In the genomic region with DNA sequence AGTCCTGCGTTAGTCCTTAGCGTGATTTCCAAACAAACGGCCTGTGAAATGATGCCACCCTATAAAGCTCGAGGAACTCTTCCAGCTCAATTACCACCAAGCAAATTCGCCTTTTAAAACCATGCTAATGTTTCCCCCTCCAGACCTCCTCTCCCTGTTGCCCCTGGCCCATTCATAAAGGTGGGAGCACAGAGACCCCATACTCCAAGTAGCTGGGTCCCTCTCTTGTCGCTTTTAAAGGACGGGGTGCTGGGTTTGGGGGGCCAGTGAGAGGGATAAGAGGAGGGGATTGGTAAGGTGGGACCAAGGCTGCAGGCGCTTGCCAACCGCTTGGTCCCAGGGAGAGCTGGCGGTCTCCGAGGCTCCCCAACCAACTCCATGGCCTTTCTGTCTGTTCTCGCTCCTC, we compare ENCODE assay signal across 12 cellular contexts. TPM values are rescaled to one million over a fixed set of nuclear protein-coding genes. Genes with fewer than 3 reads are reported as not detected.
DNase-seq lines count a peak whose midpoint lies in the region; ATAC-seq lines count a peak whose summit lies in the region.
"Had no signal": no experiment of that assay in that cellular context is flagged by ENCODE, and none has a peak within 500 bp of the region (broad histone marks: within the 10 kb centered on the region; RNA-seq: fewer than 3 reads in every experiment).

No MANE protein-coding gene starts in this region.

- H3K4me3 ChIP-seq in iPS-20b (ENCODE audit: low read length): peak overlapping the region; percentile 62; the same call in 1 of the 2 replicates

- peaks cover 60% of the 10 kb centered on the region for H3K4me1 Mint-ChIP-seq in activated T-cell treated with anti-CD3 and anti-CD28 coated beads, Interleukin-2, amount 50 U/mL, for 4 hours (ENCODE audit: low read depth)
- H3K4me1 Mint-ChIP-seq in activated CD4-positive, alpha-beta memory T cell treated with anti-CD3 and anti-CD28 coated beads, Interleukin-2, amount 10 ng/mL, durations not matched to agents 7 days and 5 days: peaks cover 61% of the 10 kb centered on the region
- H3K4me1 Mint-ChIP-seq in stimulated activated naive B cell treated with anti-CD40 and anti-IgM and Interleukin-4, amounts not matched to agents 10 μg/mL and 1 μg/mL and 100 μg/mL, for 72 hours: peaks cover 26 to 47% of the 10 kb centered on the region in 2 donors

- peaks cover 52% of the 10 kb centered on the region for H3K27me3 Mint-ChIP-seq in activated T-cell treated with anti-CD3 and anti-CD28 coated beads, Interleukin-2, amount 50 U/mL, for 4 hours (ENCODE audit: low read depth)
- peaks cover 61% of the 10 kb centered on the region for H3K27me3 Mint-ChIP-seq in activated CD4-positive, alpha-beta memory T cell treated with anti-CD3 and anti-CD28 coated beads, Interleukin-2, amount 10 ng/mL, durations not matched to agents 7 days and 5 days
- peaks cover 41 to 63% of the 10 kb centered on the region in 2 donors for H3K27me3 Mint-ChIP-seq in stimulated activated naive B cell treated with anti-CD40 and anti-IgM and Interleukin-4, amounts not matched to agents 10 μg/mL and 1 μg/mL and 100 μg/mL, for 72 hours

- H3K27ac Mint-ChIP-seq in activated CD4-positive, alpha-beta memory T cell treated with anti-CD3 and anti-CD28 coated beads, Interleukin-2, amount 10 ng/mL, durations not matched to agents 7 days and 5 days: peak overlapping the region; percentile 42
- peak overlapping the region; percentile 91 for H3K27ac Mint-ChIP-seq in stimulated activated naive B cell treated with anti-CD40 and anti-IgM and Interleukin-4, amounts not matched to agents 10 μg/mL and 1 μg/mL and 100 μg/mL, for 72 hours

- H3K9me3 ChIP-seq in iPS-20b (ENCODE audit: insufficient read depth, low read depth, low read length): peaks cover 3% of the 10 kb centered on the region; the same call in 1 of the 2 replicates

- peaks cover 2% of the 10 kb centered on the region for H3K36me3 Mint-ChIP-seq in activated T-cell treated with anti-CD3 and anti-CD28 coated beads, Interleukin-2, amount 50 U/mL, for 4 hours (ENCODE audit: insufficient read depth)
- H3K36me3 Mint-ChIP-seq in activated CD4-positive, alpha-beta memory T cell treated with anti-CD3 and anti-CD28 coated beads, Interleukin-2, amount 10 ng/mL, durations not matched to agents 7 days and 5 days (ENCODE audit: low read depth): peaks cover 13% of the 10 kb centered on the region
- peaks cover 1 to 4% of the 10 kb centered on the region in 2 donors for H3K36me3 Mint-ChIP-seq in stimulated activated naive B cell treated with anti-CD40 and anti-IgM and Interleukin-4, amounts not matched to agents 10 μg/mL and 1 μg/mL and 100 μg/mL, for 72 hours

- no peak for ATAC-seq in activated T-cell treated with anti-CD3 and anti-CD28 coated beads, Interleukin-2, amount 50 U/mL, for 4 hours
- ATAC-seq in stimulated activated naive B cell treated with anti-CD40 and anti-IgM and Interleukin-4, amounts not matched to agents 10 μg/mL and 1 μg/mL and 100 μg/mL, for 72 hours (replicated peaks): no peak
- ATAC-seq in GM21576 (IDR thresholded peaks at IDR 0.05; ENCODE audit: unreplicated experiment): no peak
- ATAC-seq: HCT116 had no signal

- H3K9me3 Mint-ChIP-seq in activated T-cell treated with anti-CD3 and anti-CD28 coated beads, Interleukin-2, amount 50 U/mL, for 4 hours: no peaks in the 10 kb centered on the region
- H3K9me3 Mint-ChIP-seq in activated CD4-positive, alpha-beta memory T cell treated with anti-CD3 and anti-CD28 coated beads, Interleukin-2, amount 10 ng/mL, durations not matched to agents 7 days and 5 days: no peaks in the 10 kb centered on the region
- H3K9me3 Mint-ChIP-seq in stimulated activated naive B cell treated with anti-CD40 and anti-IgM and Interleukin-4, amounts not matched to agents 10 μg/mL and 1 μg/mL and 100 μg/mL, for 72 hours: peaks cover 0 to 2% of the 10 kb centered on the region in 2 donors

- POLR2A ChIA-PET in activated CD4-positive, alpha-beta memory T cell treated with anti-CD3 and anti-CD28 coated beads, Interleukin-2, amount 10 ng/mL, durations not matched to agents 7 days and 5 days (lab: Charles Lee): interaction anchor here (4.1 kb wide), 1 partner anchor 9 kb away, joined by 27 read pairs; no protein-coding TSS in a partner anchor

- peak overlapping the region; percentile 69 for H3K4me3 Mint-ChIP-seq in activated T-cell treated with anti-CD3 and anti-CD28 coated beads, Interleukin-2, amount 50 U/mL, for 4 hours
- H3K4me3 Mint-ChIP-seq in activated CD4-positive, alpha-beta memory T cell treated with anti-CD3 and anti-CD28 coated beads, Interleukin-2, amount 10 ng/mL, durations not matched to agents 7 days and 5 days: peak overlapping the region; percentile 39
- peak overlapping the region; percentile 68 to 83 for H3K4me3 Mint-ChIP-seq in stimulated activated naive B cell treated with anti-CD40 and anti-IgM and Interleukin-4, amounts not matched to agents 10 μg/mL and 1 μg/mL and 100 μg/mL, for 72 hours

- CTCF ChIA-PET in activated CD4-positive, alpha-beta memory T cell treated with anti-CD3 and anti-CD28 coated beads, Interleukin-2, amount 10 ng/mL, durations not matched to agents 7 days and 5 days (lab: Charles Lee): interaction anchor here (0.8 to 3.2 kb wide), 2 partner anchors 9 to 15 kb away, joined by 3 to 21 read pairs; no protein-coding TSS in a partner anchor

- H3K36me3 ChIP-seq in iPS-20b (ENCODE audit: insufficient read depth, low read depth, low read length): no peaks in the 10 kb centered on the region

- H3K4me1 ChIP-seq in iPS-20b (ENCODE audit: insufficient read depth, low read length): peaks cover 30% of the 10 kb centered on the region; the same call in 1 of the 2 replicates

- H3K9ac ChIP-seq in iPS-20b (ENCODE audit: low read depth, low read length): peak overlapping the region; percentile 31; the same call in 1 of the 2 replicates

- no peak overlapping the region for H3K27ac ChIP-seq in iPS-20b (ENCODE audit: low read length)

- peaks cover 96% of the 10 kb centered on the region for H3K27me3 ChIP-seq in iPS-20b (ENCODE audit: insufficient read depth, low read length)

- no peak for DNase-seq in activated T-cell treated with anti-CD3 and anti-CD28 coated beads, Interleukin-2, amount 50 U/mL, for 4 hours
- DNase-seq in activated T-cell treated with anti-CD3 and anti-CD28 coated beads, Interleukin-2, amount 50 U/mL, for 1 hour: no peak
- DNase-seq in activated CD4-positive, alpha-beta memory T cell treated with anti-CD3 and anti-CD28 coated beads, Interleukin-2, amount 10 ng/mL, durations not matched to agents 7 days and 5 days: no peak
- DNase-seq in stimulated activated naive B cell treated with anti-CD40 and anti-IgM and Interleukin-4, amounts not matched to agents 10 μg/mL and 1 μg/mL and 100 μg/mL, for 72 hours: no peak
- DNase-seq in AG08395 (ENCODE audit: low spot score) (no peak), RKO (ENCODE audit: low spot score) (no peak)
- DNase-seq: NCI-H510A treated with DMSO at 0.1 percent for 48 hours, nucleus accumbens had no signal

RNA-seq across cellular contexts. Expression of gene HMX2, which starts 1.2 kb away (rescaled TPM):
- under 1 TPM in 1 of 3 donors, not detected in 2; 0.11 TPM for total RNA-seq in activated T-cell treated with anti-CD3 and anti-CD28 coated beads, Interleukin-2, amount 50 U/mL, for 4 hours
- not detected for total RNA-seq in activated CD4-positive, alpha-beta memory T cell treated with anti-CD3 and anti-CD28 coated beads, Interleukin-2, amount 10 ng/mL, durations not matched to agents 7 days and 5 days
- total RNA-seq: fibroblast of villous mesenchyme had no signal

RNA-seq across cellular contexts. Expression of gene BUB3, which starts 5.0 kb away (rescaled TPM):
- total RNA-seq in activated T-cell treated with anti-CD3 and anti-CD28 coated beads, Interleukin-2, amount 50 U/mL, for 4 hours: 100 to 1,000 TPM; 169 to 185 (median 173) TPM
- total RNA-seq in activated CD4-positive, alpha-beta memory T cell treated with anti-CD3 and anti-CD28 coated beads, Interleukin-2, amount 10 ng/mL, durations not matched to agents 7 days and 5 days: 100 to 1,000 TPM; 266 to 275 TPM

RNA-seq across cellular contexts. Expression of gene HMX3, which starts 13.4 kb away (rescaled TPM):
- under 1 TPM in 1 of 3 donors, not detected in 2; 0.16 TPM for total RNA-seq in activated T-cell treated with anti-CD3 and anti-CD28 coated beads, Interleukin-2, amount 50 U/mL, for 4 hours
- total RNA-seq in activated CD4-positive, alpha-beta memory T cell treated with anti-CD3 and anti-CD28 coated beads, Interleukin-2, amount 10 ng/mL, durations not matched to agents 7 days and 5 days: not detected
- total RNA-seq: fibroblast of villous mesenchyme had no signal
